ENCODE assay signal across 8 cellular contexts in the genomic region with DNA sequence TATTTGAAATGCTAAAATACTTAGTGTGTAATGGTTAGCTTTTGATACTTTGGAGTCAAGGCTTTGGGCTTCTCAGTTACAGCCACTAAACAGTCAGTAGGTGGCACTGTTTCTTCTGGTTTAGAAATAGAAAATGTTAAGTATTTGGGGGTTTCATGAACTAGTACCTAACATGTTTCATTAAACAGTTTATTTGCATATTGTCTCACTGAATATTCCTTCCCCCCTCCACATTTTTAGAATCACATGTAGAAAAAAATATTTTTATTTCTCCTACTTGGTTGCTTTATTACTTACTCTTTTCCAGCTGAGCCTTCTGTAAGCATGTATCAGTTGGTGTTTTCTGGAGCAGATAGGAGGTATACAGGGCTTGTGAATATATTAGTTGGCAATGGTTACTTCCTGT.
A peak's percentile ranks its signal among the peaks of the same experiment; 100 is the strongest.
DNase-seq lines count a peak whose midpoint lies in the region; ATAC-seq, FAIRE-seq and TF ChIP-seq lines count a peak whose summit lies in the region.

No MANE protein-coding gene starts in this region.

- ATAC-seq in DND-41 (ENCODE audit: insufficient read depth, low read depth) (peak; percentile 81), HG03108 (IDR thresholded peaks at IDR 0.05; ENCODE audit: unreplicated experiment) (peak; percentile 67)

- no peak overlapping the region for H3K4me3 ChIP-seq in DND-41 (ENCODE audit: low read depth in 1 of 2, low read length in 2 of 2)

- peaks cover 15% of the 10 kb centered on the region for H3K36me3 ChIP-seq in DND-41 (ENCODE audit: insufficient read depth, low read length)

- H3K9me3 ChIP-seq in DND-41 (ENCODE audit: insufficient read depth, low read length, severe bottlenecking), result no peaks in the 10 kb centered on the region

- no peak overlapping the region for H3K27ac ChIP-seq in DND-41 (ENCODE audit: low read length)

- no peak overlapping the region for H2AFZ ChIP-seq in DND-41 (ENCODE audit: low read depth, low read length)

- DNase-seq in DND-41 (no peak), GM19238 (ENCODE audit: insufficient read length, low spot score) (peak; percentile 7), NCI-H524 treated with DMSO at 0.1 percent for 48 hours (lab: John Stamatoyannopoulos, UW) (peak; percentile 4), medulla oblongata (ENCODE audit: extremely low spot score) (peak; percentile 72), NCI-H2081 treated with DMSO at 0.1 percent for 48 hours (lab: John Stamatoyannopoulos, UW) (no peak), T1000 (lab: John Stamatoyannopoulos, UW) (no peak)

- H4K20me1 ChIP-seq in DND-41 (ENCODE audit: insufficient read depth, low read length), result peaks cover 5% of the 10 kb centered on the region

- peak; percentile 91 for TF ChIP-seq CTCF in DND-41 (IDR thresholded peaks at IDR 0.05; ENCODE audit: borderline replicate concordance, extremely low read depth, low read length, poor library complexity, severe bottlenecking)

- peak; percentile 62 for FAIRE-seq in colon (lab: Jason Lieb, UNC)

- H3K27me3 ChIP-seq in DND-41 (ENCODE audit: insufficient read depth, low read length, poor library complexity), result no peaks in the 10 kb centered on the region

- no peak overlapping the region for H3K4me2 ChIP-seq in DND-41 (ENCODE audit: insufficient read depth, low read length)

- no peak overlapping the region for H3K9ac ChIP-seq in DND-41 (ENCODE audit: low read depth, low read length)

- no peaks in the 10 kb centered on the region for H3K4me1 ChIP-seq in DND-41 (ENCODE audit: insufficient read depth, low read length)

- peaks cover 19% of the 10 kb centered on the region for H3K79me2 ChIP-seq in DND-41 (ENCODE audit: insufficient read depth, low read length)

Comparison
In these comparisons a context has a peak if more than half of its experiments do, and no peak if none do; other contexts are left out.
1. DNase-seq: peak in GM19238 (single experiment), NCI-H524 treated with DMSO at 0.1 percent for 48 hours (single experiment) and medulla oblongata (single experiment); none in DND-41 (single experiment), NCI-H2081 treated with DMSO at 0.1 percent for 48 hours (single experiment) and T1000 (single experiment).